ENCODE assay signal across 1 cellular context in the genomic region with DNA sequence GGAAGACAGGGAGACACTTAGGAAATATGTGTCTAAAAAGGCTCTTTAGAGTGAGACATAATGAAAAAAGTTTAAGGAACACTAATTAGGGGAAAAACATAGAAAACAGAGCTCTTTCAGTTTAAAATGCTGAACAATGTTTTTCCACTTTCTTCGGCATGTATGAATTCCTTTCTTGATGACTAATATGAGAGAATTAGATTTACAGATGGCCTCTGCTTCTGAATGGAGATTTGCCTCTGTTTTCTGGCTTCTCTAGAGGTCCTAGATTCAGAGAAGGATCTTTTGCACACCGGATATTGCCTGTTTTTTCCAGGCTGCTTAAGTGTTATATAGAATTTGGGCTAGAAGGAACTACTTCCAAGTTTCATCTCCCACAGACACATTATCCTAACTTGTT.
TF ChIP-seq lines count a peak whose summit lies in the region.

No MANE protein-coding gene starts in this region.

TF ChIP-seq in IMR-90, 13 proteins besides CTCF, POLR2A, EP300 and RAD21 (continued from another document):
- TF ChIP-seq NFE2L2 (IDR thresholded peaks at IDR 0.05; ENCODE audit: low read depth, low read length) (no peak), BHLHE40 (IDR thresholded peaks at IDR 0.05; ENCODE audit: low read depth, low read length) (no peak)
TF ChIP-seq in IMR-90: peak in this region for 0.
